25 cellular contexts compared by ENCODE assay signal in the genomic region with DNA sequence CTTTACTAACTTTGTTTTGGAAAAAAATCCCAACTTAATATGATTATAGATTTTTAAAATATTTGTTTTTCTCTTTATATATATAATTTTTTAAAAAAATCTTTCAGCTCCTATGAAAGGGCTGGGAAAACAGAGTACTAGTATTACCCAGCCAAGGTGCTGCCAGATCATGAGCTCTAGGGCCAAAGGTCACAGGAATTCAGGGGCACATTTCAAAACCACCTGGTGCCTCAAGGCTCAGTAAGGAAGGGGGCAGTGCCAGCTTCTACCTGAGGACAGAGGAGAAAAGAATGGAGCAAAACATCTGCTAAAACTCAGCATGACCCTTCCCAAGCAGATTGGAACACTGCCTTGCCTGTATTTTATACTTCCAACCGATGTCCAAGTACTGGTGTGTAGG.
DNase-seq lines count a peak whose midpoint lies in the region; ATAC-seq, FAIRE-seq and TF ChIP-seq lines count a peak whose summit lies in the region.
"Had no signal": no experiment of that assay in that cellular context is flagged by ENCODE, and none has a peak within 500 bp of the region (broad histone marks: within the 10 kb centered on the region; RNA-seq: fewer than 3 reads in every experiment).

No MANE protein-coding gene starts in this region.

- intact Hi-C loops in body of pancreas (cut with DNase I) = no loop called here
- intact Hi-C loops in pancreas (cut with DNase I) = no loop called here

- TF ChIP-seq POLR2A in body of pancreas (IDR thresholded peaks at IDR 0.05) = no peak
- no peak for TF ChIP-seq POLR2A in H54 (IDR thresholded peaks at IDR 0.05; ENCODE audit: low read depth, low read length)

- H3K4me3 ChIP-seq in body of pancreas = no peak overlapping the region
- H3K4me3 ChIP-seq in liver (ENCODE audit: low read depth in 1 of 3, low read length in 3 of 3) = no peak overlapping the region
- no peak overlapping the region for H3K4me3 ChIP-seq in pancreas
- H3K4me3 ChIP-seq: A549; BLaER1 treated with 17β-estradiol and CSF1 and Interleukin-3, amounts not matched to agents 10 nM and 100 nM; GM23248 had no signal

- in situ Hi-C loops in G401 (cut with HindIII; ENCODE audit: low sequenced_read_pairs) = no loop called here

- H3K27me3 ChIP-seq in body of pancreas (no peaks in the 10 kb centered on the region), liver (ENCODE audit: control insufficient read depth in 4 of 4, insufficient read depth in 4 of 4, low read length in 3 of 4) (no peaks in the 10 kb centered on the region), pancreas (no peaks in the 10 kb centered on the region)
- H3K27me3 ChIP-seq: BE2C; BLaER1 treated with 17β-estradiol and CSF1 and Interleukin-3, amounts not matched to agents 10 nM and 100 nM had no signal

- FAIRE-seq in pancreas (lab: Jason Lieb, UNC) (no peak), H54 (lab: Jason Lieb, UNC) (no peak)
- FAIRE-seq: A549, D721Med, GM12891, GM18507, H1 had no signal

- H3K9me3 ChIP-seq in body of pancreas = no peaks in the 10 kb centered on the region
- H3K9me3 ChIP-seq in liver (ENCODE audit: control insufficient read depth in 4 of 4, low read length in 3 of 4) = no peaks in the 10 kb centered on the region
- H3K9me3 ChIP-seq in pancreas = no peaks in the 10 kb centered on the region
- H3K9me3 ChIP-seq: A549; BE2C; BLaER1 treated with 17β-estradiol and CSF1 and Interleukin-3, amounts not matched to agents 10 nM and 100 nM had no signal

- H3K4me1 ChIP-seq in body of pancreas (peaks cover 5% of the 10 kb centered on the region), liver (ENCODE audit: control insufficient read depth in 4 of 4, insufficient read depth in 4 of 4, low read length in 3 of 4) (no peaks in the 10 kb centered on the region), pancreas (no peaks in the 10 kb centered on the region)
- H3K4me1 ChIP-seq: BE2C; BLaER1 treated with 17β-estradiol and CSF1 and Interleukin-3, amounts not matched to agents 10 nM and 100 nM had no signal

- no peak overlapping the region for H3K9ac ChIP-seq in liver (ENCODE audit: low read depth in 1 of 2, low read length in 2 of 2)
- H3K9ac ChIP-seq: BLaER1 treated with 17β-estradiol and CSF1 and Interleukin-3, amounts not matched to agents 10 nM and 100 nM; GM23248 had no signal

- TF ChIP-seq RAD21 in liver (IDR thresholded peaks at IDR 0.05) = peak in 1 of 2 donors; percentile 4

- WGBS in body of pancreas, 2 donors = 9 to 11% methylated on average over 1 of the region's 1 CpG
- 40% methylated on average over 1 of the region's 1 CpG for WGBS in liver
- WGBS in pancreas, 2 donors = 0 to 14% methylated on average over 1 of the region's 1 CpG

- DNase-seq in body of pancreas = peak; percentile 26 to 69 (median 44)
- DNase-seq in pancreas = peak in 1 of 6 donors; percentile 43
- no peak for DNase-seq in H54 (ENCODE audit: insufficient read length, low spot score)
- DNase-seq in G401 (ENCODE audit: low spot score) = no peak
- DNase-seq: 8988T; ACHN; AML-193; BE2C; CD4-positive, alpha-beta T cell; CD8-positive, alpha-beta memory T cell; DMS 273 treated with DMSO at 0.1 percent for 48 hours; DMS79; EL; GF-D8; GM23248; H9 had no signal

- ATAC-seq in body of pancreas = peak; percentile 58
- ATAC-seq in pancreas = peak; percentile 54 to 81 (median 72)
- ATAC-seq in GM21447 (IDR thresholded peaks at IDR 0.05; ENCODE audit: unreplicated experiment) = no peak
- ATAC-seq: A549, HCT116 had no signal

- no peak for TF ChIP-seq CTCF in body of pancreas (IDR thresholded peaks at IDR 0.05)
- no peak for TF ChIP-seq CTCF in liver (IDR thresholded peaks at IDR 0.05; ENCODE audit: low read depth, low read length, missing input control)
- no peak for TF ChIP-seq CTCF in pancreas (IDR thresholded peaks at IDR 0.05)

- H3K36me3 ChIP-seq in body of pancreas (replicated peaks in 1 of 2; ENCODE audit: insufficient read depth in 1 of 2, low read depth in 2 of 2) (no peaks in the 10 kb centered on the region), liver (ENCODE audit: control insufficient read depth in 4 of 4, insufficient read depth in 3 of 4, low read depth in 1 of 4, low read length in 3 of 4) (peaks cover 0 to 1% (median 0%) of the 10 kb centered on the region in 4 donors), pancreas (no peaks in the 10 kb centered on the region)
- H3K36me3 ChIP-seq: BE2C; BLaER1 treated with 17β-estradiol and CSF1 and Interleukin-3, amounts not matched to agents 10 nM and 100 nM had no signal

- no peak overlapping the region for H3K27ac ChIP-seq in body of pancreas
- no peak overlapping the region for H3K27ac ChIP-seq in liver (ENCODE audit: low read depth in 1 of 2, low read length in 2 of 2)
- no peak overlapping the region for H3K27ac ChIP-seq in pancreas
- H3K27ac ChIP-seq: A549; BLaER1 treated with 17β-estradiol and CSF1 and Interleukin-3, amounts not matched to agents 10 nM and 100 nM; GM23248 had no signal

TF ChIP-seq in liver, 16 proteins besides CTCF, POLR2A, EP300 and RAD21:
- TF ChIP-seq GABPA (IDR thresholded peaks at IDR 0.05 in 1 of 2, conservative IDR thresholded peaks at IDR 0.05 in 1 of 2) = no peak
- TF ChIP-seq EGR1 (IDR thresholded peaks at IDR 0.05; ENCODE audit: low read depth in 2 of 2) = no peak
- no peak for TF ChIP-seq SP1 (IDR thresholded peaks at IDR 0.05)
- TF ChIP-seq NR2F2 (IDR thresholded peaks at IDR 0.05) = peak; percentile 39
- no peak for TF ChIP-seq HNF4G (IDR thresholded peaks at IDR 0.05)
- TF ChIP-seq TAF1 (conservative IDR thresholded peaks at IDR 0.05) = no peak
- peak; percentile 8 to 25 for TF ChIP-seq RXRA (IDR thresholded peaks at IDR 0.05)
- peak; percentile 60 to 73 for TF ChIP-seq HNF4A (conservative IDR thresholded peaks at IDR 0.05)
- TF ChIP-seq, protein P1, sequence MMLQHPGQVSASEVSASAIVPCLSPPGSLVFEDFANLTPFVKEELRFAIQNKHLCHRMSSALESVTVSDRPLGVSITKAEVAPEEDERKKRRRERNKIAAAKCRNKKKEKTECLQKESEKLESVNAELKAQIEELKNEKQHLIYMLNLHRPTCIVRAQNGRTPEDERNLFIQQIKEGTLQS (IDR thresholded peaks at IDR 0.05) = no peak

Comparison
In these comparisons a context has a peak if more than half of its experiments do, and no peak if none do; other contexts are left out.
1. DNase-seq: peak in body of pancreas (4 of 4); none in H54 (single experiment) and G401 (single experiment).